16 cellular contexts compared by ENCODE assay signal in genomic region chr12:43294881-43295280, GRCh38.
A peak's percentile ranks its signal among the peaks of the same experiment; 100 is the strongest.
DNase-seq lines count a peak whose midpoint lies in the region; ATAC-seq, FAIRE-seq and TF ChIP-seq lines count a peak whose summit lies in the region.
"Had no signal": no experiment of that assay in that cellular context is flagged by ENCODE, and none has a peak within 500 bp of the region (broad histone marks: within the 10 kb centered on the region; RNA-seq: fewer than 3 reads in every experiment).

No MANE protein-coding gene starts in this region.

- no peaks in the 10 kb centered on the region for H3K9me3 Mint-ChIP-seq in astrocyte (ENCODE audit: unreplicated experiment)
- no peaks in the 10 kb centered on the region for H3K9me3 Mint-ChIP-seq in nephron
- H3K9me3 Mint-ChIP-seq: CD4-positive, alpha-beta T cell; IgD-negative memory B cell had no signal

- H3K27me3 Mint-ChIP-seq in astrocyte (ENCODE audit: low read depth, unreplicated experiment) (no peaks in the 10 kb centered on the region), nephron (ENCODE audit: low read depth) (no peaks in the 10 kb centered on the region)
- H3K27me3 Mint-ChIP-seq: CD4-positive, alpha-beta T cell had no signal

- H3K27me3 ChIP-seq in astrocyte (ENCODE audit: insufficient read depth, low read length), result no peaks in the 10 kb centered on the region
- H3K27me3 ChIP-seq: BE2C had no signal

- ATAC-seq in esophagus mucosa, result no peak

- DNase-seq in Daoy (ENCODE audit: low read depth), result peak; percentile 34
- DNase-seq in astrocyte (ENCODE audit: low read depth), result peak; percentile 58
- DNase-seq in CD1c-positive myeloid dendritic cell (ENCODE audit: extremely low spot score), result no peak
- DNase-seq in T1000 (lab: John Stamatoyannopoulos, UW), result no peak
- no peak for DNase-seq in hypothalamus (lab: John Stamatoyannopoulos, UW)
- DNase-seq: BE2C; Calu3; CD4-positive, alpha-beta T cell; DMS 273 treated with DMSO at 0.1 percent for 48 hours; GM23248; H7 had no signal

- H3K27ac ChIP-seq in astrocyte (ENCODE audit: low read depth, low read length), result no peak overlapping the region
- H3K27ac ChIP-seq: GM23248 had no signal

- no peak overlapping the region for H3K4me2 ChIP-seq in astrocyte (ENCODE audit: low read length)

- TF ChIP-seq CTCF in astrocyte (IDR thresholded peaks at IDR 0.05; ENCODE audit: insufficient read depth, low read depth, low read length), result no peak
- no peak for TF ChIP-seq CTCF in nephron (IDR thresholded peaks at IDR 0.05; ENCODE audit: unreplicated experiment in 3 of 3)

- no peak overlapping the region for H2AFZ ChIP-seq in astrocyte (ENCODE audit: low read depth, low read length)
- H2AFZ ChIP-seq: GM23248 had no signal

- H3K4me1 Mint-ChIP-seq in astrocyte (ENCODE audit: low read depth, unreplicated experiment) (peaks cover 28% of the 10 kb centered on the region), nephron (peaks cover 33% of the 10 kb centered on the region)

- H3K9ac ChIP-seq in astrocyte (ENCODE audit: low read length), result no peak overlapping the region
- H3K9ac ChIP-seq: GM23248 had no signal

- no peak for FAIRE-seq in astrocyte (lab: Jason Lieb, UNC)
- FAIRE-seq: A204.1, GM12891 had no signal

- H3K36me3 Mint-ChIP-seq in astrocyte (ENCODE audit: low read depth, unreplicated experiment) (no peaks in the 10 kb centered on the region), nephron (ENCODE audit: low read depth) (no peaks in the 10 kb centered on the region)
- H3K36me3 Mint-ChIP-seq: IgD-negative memory B cell had no signal

- no peaks in the 10 kb centered on the region for H3K9me3 ChIP-seq in astrocyte (ENCODE audit: insufficient read depth, low read depth, low read length)
- H3K9me3 ChIP-seq: BE2C had no signal

- H3K4me3 Mint-ChIP-seq in astrocyte (ENCODE audit: unreplicated experiment) (no peak overlapping the region), nephron (no peak overlapping the region)
- H3K4me3 Mint-ChIP-seq: CD4-positive, alpha-beta T cell had no signal

- peaks cover 26% of the 10 kb centered on the region for H3K4me1 ChIP-seq in astrocyte (ENCODE audit: insufficient read depth, low read length)

- no peak overlapping the region for H3K4me3 ChIP-seq in astrocyte (ENCODE audit: insufficient read depth, low read depth, low read length)
- H3K4me3 ChIP-seq: GM23248 had no signal

- no peaks in the 10 kb centered on the region for H3K36me3 ChIP-seq in astrocyte (ENCODE audit: insufficient read depth, low read length)
- H3K36me3 ChIP-seq: BE2C had no signal

- no peak overlapping the region for H3K27ac Mint-ChIP-seq in astrocyte (ENCODE audit: unreplicated experiment)
- H3K27ac Mint-ChIP-seq in nephron, result peak overlapping the region; percentile 41 to 83 (median 81)
- H3K27ac Mint-ChIP-seq: CD4-positive, alpha-beta T cell; IgD-negative memory B cell had no signal

- no peaks in the 10 kb centered on the region for H3K79me2 ChIP-seq in astrocyte (ENCODE audit: insufficient read depth, low read length)

- no peaks in the 10 kb centered on the region for H4K20me1 ChIP-seq in astrocyte (ENCODE audit: insufficient read depth, low read length)

Comparison
In these comparisons a context has a peak if more than half of its experiments do, and no peak if none do; other contexts are left out.
1. DNase-seq: peak in Daoy (single experiment) and astrocyte (single experiment); none in CD1c-positive myeloid dendritic cell (single experiment), T1000 (single experiment) and hypothalamus (0 of 51).